In the genomic region with DNA sequence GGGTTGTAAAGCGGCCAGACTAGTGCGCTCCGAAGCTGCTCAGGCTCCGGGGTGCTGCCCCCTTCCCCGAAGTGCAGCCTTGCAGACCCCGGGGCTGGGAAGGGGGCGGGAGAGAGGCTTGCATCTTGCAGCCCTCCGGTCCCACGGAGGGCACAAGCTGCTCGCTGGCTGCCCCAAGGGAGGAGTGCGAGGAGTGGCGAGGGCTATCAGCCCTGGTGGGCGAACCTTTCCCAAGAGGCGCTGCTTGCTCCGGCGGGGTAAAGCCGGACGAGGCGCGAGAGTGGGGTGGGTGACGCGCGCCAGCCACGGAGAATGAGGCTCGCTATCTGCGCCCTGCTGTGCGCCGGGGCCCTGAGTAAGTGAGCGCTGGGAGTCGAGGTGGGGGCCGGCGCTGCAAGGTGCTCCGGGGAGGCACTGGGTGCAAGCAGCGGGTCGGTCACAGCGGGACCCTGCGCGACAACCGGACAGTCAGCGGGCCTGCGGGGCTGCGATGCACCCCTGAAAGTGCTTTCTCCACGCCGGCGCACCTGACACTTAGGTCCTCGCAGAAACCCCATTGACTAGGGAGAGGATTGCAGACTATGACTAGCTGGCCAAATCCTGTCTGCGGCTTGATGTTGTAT, we compare ENCODE assay signal across 14 cellular contexts. TPM values are rescaled to one million over a fixed set of nuclear protein-coding genes. Genes with fewer than 3 reads are reported as not detected.
DNase-seq lines count a peak whose midpoint lies in the region; ATAC-seq and TF ChIP-seq lines count a peak whose summit lies in the region.
"Had no signal": no experiment of that assay in that cellular context is flagged by ENCODE, and none has a peak within 500 bp of the region (broad histone marks: within the 10 kb centered on the region; RNA-seq: fewer than 3 reads in every experiment).

No MANE protein-coding gene starts in this region.

- H3K4me1 ChIP-seq in heart right ventricle (peaks cover 0 to 7% (median 4%) of the 10 kb centered on the region in 9 donors), right atrium auricular region (peaks cover 0 to 8% of the 10 kb centered on the region in 2 donors), ectodermal cell (ENCODE audit: control insufficient read depth, insufficient read depth, low read length) (no peaks in the 10 kb centered on the region), testis (peaks cover 4% of the 10 kb centered on the region)

- peak overlapping the region in 9 of 10 donors; percentile 5 to 44 (median 31) for H3K4me3 ChIP-seq in heart right ventricle
- peak overlapping the region in 1 of 2 donors; percentile 38 for H3K4me3 ChIP-seq in right atrium auricular region
- H3K4me3 ChIP-seq in ectodermal cell (ENCODE audit: insufficient read depth, low read depth, low read length): peak overlapping the region; percentile 15
- peak overlapping the region; percentile 18 to 33 for H3K4me3 ChIP-seq in testis
- H3K4me3 ChIP-seq: BLaER1 had no signal

- H3K27ac ChIP-seq in heart right ventricle: no peak overlapping the region
- H3K27ac ChIP-seq in right atrium auricular region: no peak overlapping the region
- H3K27ac ChIP-seq in ectodermal cell (ENCODE audit: insufficient read depth, low read depth, low read length, poor library complexity, severe bottlenecking): no peak overlapping the region
- no peak overlapping the region for H3K27ac ChIP-seq in testis
- H3K27ac ChIP-seq: BLaER1 had no signal

- H3K36me3 ChIP-seq in heart right ventricle (no peaks in the 10 kb centered on the region), right atrium auricular region (no peaks in the 10 kb centered on the region), ectodermal cell (ENCODE audit: control insufficient read depth, insufficient read depth, low read length) (no peaks in the 10 kb centered on the region), testis (ENCODE audit: low read depth, missing control alignments) (no peaks in the 10 kb centered on the region)
- H3K36me3 ChIP-seq: BLaER1 had no signal

- TF ChIP-seq CTCF in heart right ventricle (IDR thresholded peaks at IDR 0.05) (no peak), right atrium auricular region (IDR thresholded peaks at IDR 0.05) (no peak), nephron (IDR thresholded peaks at IDR 0.05; ENCODE audit: unreplicated experiment in 3 of 3) (no peak), testis (IDR thresholded peaks at IDR 0.05) (no peak)

- intact Hi-C loops in heart right ventricle (cut with DNase I): loop anchor here in 1 of 10 donors (10.0 kb wide), 1 partner anchor 250 kb away; no protein-coding TSS in a partner anchor
- intact Hi-C loops in testis (cut with DNase I; ENCODE audit: low total_unique reads): no loop called here

- H3K36me3 Mint-ChIP-seq in nephron (ENCODE audit: low read depth): no peaks in the 10 kb centered on the region

- no peaks in the 10 kb centered on the region for H3K4me1 Mint-ChIP-seq in nephron

- TF ChIP-seq POLR2A in testis (IDR thresholded peaks at IDR 0.05): no peak

- peak in 4 of 8 donors; percentile 19 to 55 (median 43) for ATAC-seq in heart right ventricle
- no peak for ATAC-seq in HG02852 (IDR thresholded peaks at IDR 0.05; ENCODE audit: unreplicated experiment)
- ATAC-seq in GM18502 (IDR thresholded peaks at IDR 0.05; ENCODE audit: poor library complexity, unreplicated experiment): no peak

- peaks cover 0 to 54% (median 32%) of the 10 kb centered on the region in 7 donors for H3K27me3 ChIP-seq in heart right ventricle
- no peaks in the 10 kb centered on the region for H3K27me3 ChIP-seq in right atrium auricular region
- H3K27me3 ChIP-seq in ectodermal cell (ENCODE audit: control insufficient read depth, insufficient read depth, low read length, poor library complexity, severe bottlenecking): peaks cover 53% of the 10 kb centered on the region
- H3K27me3 ChIP-seq in testis: no peaks in the 10 kb centered on the region
- H3K27me3 ChIP-seq: BLaER1 had no signal

- peaks cover 3% of the 10 kb centered on the region for H3K9me3 Mint-ChIP-seq in nephron

- peaks cover 72% of the 10 kb centered on the region for H3K27me3 Mint-ChIP-seq in nephron (ENCODE audit: low read depth)

- H3K4me3 Mint-ChIP-seq in nephron: peak overlapping the region; percentile 58 to 74 (median 64)

- H3K27ac Mint-ChIP-seq in nephron: no peak overlapping the region

- DNase-seq in heart right ventricle (no peak), right atrium auricular region (ENCODE audit: low spot score) (no peak), testis (no peak), iPS-NIHi7 (ENCODE audit: extremely low spot score) (no peak)
- DNase-seq: activated CD8-positive, alpha-beta memory T cell treated with anti-CD3 and anti-CD28 coated beads, Interleukin-2, amount 50 U/mL, for 48 hours; GF-D8; NCI-H446; SHP77; stimulated activated naive CD4-positive, alpha-beta T cell had no signal

- 4 to 6% methylated on average over 47 of the region's 47 CpGs for WGBS in heart right ventricle, 2 donors
- 10% methylated on average over 47 of the region's 47 CpGs for WGBS in ectodermal cell, 2 experiments
- 3 to 6% methylated on average over 4 to 34 of the region's 47 CpGs for WGBS in testis, 2 donors

- H3K9me3 ChIP-seq in heart right ventricle (peaks cover 0 to 7% (median 0%) of the 10 kb centered on the region in 11 donors), right atrium auricular region (no peaks in the 10 kb centered on the region), ectodermal cell (ENCODE audit: control insufficient read depth, low read length) (no peaks in the 10 kb centered on the region), testis (no peaks in the 10 kb centered on the region)
- H3K9me3 ChIP-seq: BLaER1 had no signal

RNA-seq across cellular contexts. Expression of a gene that starts 12.7 kb away (rescaled TPM):
- total RNA-seq in heart right ventricle (10 to 100 TPM in 9 of 10 donors, 1 to 10 TPM in 1; 7.3 to 11.8 (median 11.3) TPM), right atrium auricular region (10 to 100 TPM; 10.5 to 11.1 TPM), testis (10 to 100 TPM; 40.9 to 62.6 TPM)
- polyA plus RNA-seq in heart right ventricle (1 to 10 TPM; 5.7 to 7.3 TPM), testis (ENCODE audit: insufficient read depth, low read depth, low replicate concordance) (51.7 TPM)
- polyA plus RNA-seq in ectodermal cell (2013, experiment 1 of 4): 47.1 TPM
- polyA plus RNA-seq in ectodermal cell (2013, experiment 2 of 4): 47.8 TPM
- 35.4 TPM for polyA plus RNA-seq in ectodermal cell (2013, experiment 3 of 4)
- polyA plus RNA-seq in ectodermal cell (2013, experiment 4 of 4): 40.6 TPM
